15 cellular contexts compared by ENCODE assay signal in genomic region chr22:35484651-35485372, GRCh38. TPM values are rescaled to one million over a fixed set of nuclear protein-coding genes. Genes with fewer than 3 reads are reported as not detected.
"Had no signal": no experiment of that assay in that cellular context is flagged by ENCODE, and none has a peak within 500 bp of the region (broad histone marks: within the 10 kb centered on the region; RNA-seq: fewer than 3 reads in every experiment).

No MANE protein-coding gene starts in this region.

- H3K36me3 ChIP-seq: neural progenitor cell, thoracic aorta had no signal

- H3K4me1 ChIP-seq: parathyroid adenoma had no signal

- H3K9me3 ChIP-seq: thoracic aorta had no signal

- H3K4me3 ChIP-seq: neural progenitor cell, thoracic aorta had no signal

- H3K27me3 ChIP-seq: neural progenitor cell had no signal

- H3K27ac ChIP-seq: neural progenitor cell, parathyroid adenoma, thoracic aorta had no signal

- DNase-seq: activated CD4-positive, alpha-beta memory T cell treated with anti-CD3 and anti-CD28 coated beads, Interleukin-2, amount 10 ng/mL, durations not matched to agents 7 days and 5 days; activated CD4-positive, alpha-beta T cell treated with anti-CD3 and anti-CD28 coated beads for 36 hours; activated gamma-delta T cell; activated naive CD8-positive, alpha-beta T cell treated with anti-CD3 and anti-CD28 coated beads for 36 hours; activated T-cell treated with anti-CD3 and anti-CD28 coated beads, Interleukin-2, amount 50 U/mL, for 48 hours; anterior cingulate cortex; hippocampal formation; kidney glomerular epithelial cell; stimulated activated CD4-positive, alpha-beta T cell treated with anti-CD3 and anti-CD28 coated beads, Interleukin-15, amount 100 ng/mL, for 24 hours; stimulated activated CD4-positive, alpha-beta T cell treated with anti-CD3 and anti-CD28 coated beads, Interleukin-4, amount 100 ng/mL, for 24 hours; stimulated activated naive CD8-positive, alpha-beta T cell treated with anti-CD3 and anti-CD28 coated beads, Interleukin-15, amount 100 ng/mL, for 72 hours had no signal

RNA-seq across cellular contexts. Expression of gene RASD2, which starts 55.8 kb away (rescaled TPM):
- total RNA-seq: activated CD4-positive, alpha-beta memory T cell treated with anti-CD3 and anti-CD28 coated beads, Interleukin-2, amount 10 ng/mL, durations not matched to agents 7 days and 5 days; endothelial cell of umbilical vein had no signal
- polyA plus RNA-seq: endothelial cell of umbilical vein had no signal
